ENCODE assay signal across 26 cellular contexts in genomic region chr13:49315036-49315565, GRCh38.
DNase-seq lines count a peak whose midpoint lies in the region; ATAC-seq, FAIRE-seq and TF ChIP-seq lines count a peak whose summit lies in the region.
"Had no signal": no experiment of that assay in that cellular context is flagged by ENCODE, and none has a peak within 500 bp of the region (broad histone marks: within the 10 kb centered on the region; RNA-seq: fewer than 3 reads in every experiment).

No MANE protein-coding gene starts in this region.

- TF ChIP-seq CTCF in left ventricle myocardium inferior (IDR thresholded peaks at IDR 0.05; ENCODE audit: borderline replicate concordance) = no peak
- no peak for TF ChIP-seq CTCF in K562 (IDR thresholded peaks at IDR 0.05 in 2 of 3, conservative IDR thresholded peaks at IDR 0.05 in 1 of 3; ENCODE audit: insufficient read depth in 2 of 3, low read depth in 1 of 3, low read length in 3 of 3)
- TF ChIP-seq CTCF in lower lobe of right lung (IDR thresholded peaks at IDR 0.05) = no peak
- TF ChIP-seq CTCF in vagina (IDR thresholded peaks at IDR 0.05) = no peak

- no peaks in the 10 kb centered on the region for H3K27me3 ChIP-seq in left ventricle myocardium inferior (ENCODE audit: low read depth)
- H3K27me3 ChIP-seq in K562 (ENCODE audit: control insufficient read depth in 2 of 2, insufficient read depth in 2 of 2, low read length in 2 of 2) = no peaks in the 10 kb centered on the region
- H3K27me3 ChIP-seq in lower lobe of right lung (ENCODE audit: low read depth) = no peaks in the 10 kb centered on the region
- no peaks in the 10 kb centered on the region for H3K27me3 ChIP-seq in vagina
- H3K27me3 ChIP-seq: BLaER1, hepatocyte had no signal

- in situ Hi-C loops in K562 (cut with MboI) = no loop called here

- CTCF ChIA-PET in K562 (lab: Yijun Ruan, JAX; ENCODE audit: low intra/inter-chr PET ratio) = no interaction called here

- H3K36me3 ChIP-seq in left ventricle myocardium inferior = peaks cover 12% of the 10 kb centered on the region
- no peaks in the 10 kb centered on the region; the same call in 2 of the 3 replicates for H3K36me3 ChIP-seq in K562 (ENCODE audit: control insufficient read depth, insufficient read depth, low read length)
- H3K36me3 ChIP-seq in lower lobe of right lung = peaks cover 4% of the 10 kb centered on the region
- no peaks in the 10 kb centered on the region for H3K36me3 ChIP-seq in vagina

- 81% methylated on average over 3 of the region's 3 CpGs for WGBS in K562 (ENCODE audit: insufficient coverage, low coverage, missing lambda C conversion rate)

- FAIRE-seq in K562 (lab: Jason Lieb, UNC) = no peak
- FAIRE-seq: A204.1, GM18507, islet of Langerhans had no signal

- POLR2A ChIA-PET in K562 (lab: Yijun Ruan, JAX) = interaction anchor here (0.9 kb wide), 1 partner anchor 53 kb away, joined by 3 read pairs; no protein-coding TSS in a partner anchor

- H3K9me1 ChIP-seq in K562 (ENCODE audit: control insufficient read depth, insufficient read depth, low read length) = no peaks in the 10 kb centered on the region

- no peak for DNase-seq in left ventricle myocardium inferior
- no peak for DNase-seq in Right ventricle myocardium inferior (ENCODE audit: missing footprints)
- DNase-seq in K562 (ENCODE audit: extremely low read depth in 1 of 4, low spot score in 3 of 4) = no peak
- DNase-seq in lower lobe of right lung = no peak
- peak in 1 of 2 donors; percentile 44 for DNase-seq in vagina (ENCODE audit: extremely low spot score in 2 of 2)
- DNase-seq in DMS153 (lab: John Stamatoyannopoulos, UW) = no peak
- no peak for DNase-seq in GM19240 (ENCODE audit: insufficient read length, low spot score)
- DNase-seq: activated CD8-positive, alpha-beta memory T cell treated with anti-CD3 and anti-CD28 coated beads, Interleukin-2, amount 50 U/mL, for 48 hours; activated effector memory CD4-positive, alpha-beta T cell treated with Interleukin-2 at 50 U/mL for 16 hours; aorta; Calu3; effector memory CD4-positive, alpha-beta T cell; KG1; NCI-H1092; NCI-H1930; NCI-H2227 treated with DMSO at 0.1 percent for 48 hours; NCI-H774; nucleus accumbens; stimulated activated CD8-positive, alpha-beta memory T cell treated with anti-CD3 and anti-CD28 coated beads, Interleukin-4, amount 100 ng/mL, for 48 hours had no signal

- TF ChIP-seq POLR2A in K562 (conservative IDR thresholded peaks at IDR 0.05) = no peak
- TF ChIP-seq POLR2A in vagina (IDR thresholded peaks at IDR 0.05) = no peak

- ATAC-seq in Right ventricle myocardium inferior = no peak
- ATAC-seq in K562 = no peak; the same call in 2 of the 3 replicates
- ATAC-seq in lower lobe of right lung = no peak
- no peak for ATAC-seq in HG03439 (IDR thresholded peaks at IDR 0.05; ENCODE audit: unreplicated experiment)

- no TSS peak for BruUV-seq in K562 (replicated peaks; lab: Mats Ljungman, UMichigan)

- H2AFZ ChIP-seq in K562 (ENCODE audit: low read depth, low read length) = peak overlapping the region; percentile 94; the same call in 1 of the 2 replicates
- H2AFZ ChIP-seq: hepatocyte had no signal

- H3K4me1 ChIP-seq in left ventricle myocardium inferior (peaks cover 25% of the 10 kb centered on the region), K562 (replicated peaks in 1 of 2; ENCODE audit: control insufficient read depth in 2 of 2, insufficient read depth in 2 of 2, low read length in 2 of 2) (peaks cover 0 to 30% of the 10 kb centered on the region in 2 experiments), lower lobe of right lung (peaks cover 17% of the 10 kb centered on the region), vagina (peaks cover 26% of the 10 kb centered on the region)

- no peak for TF ChIP-seq RAD21 in K562 (CRISPR knock-in tag; conservative IDR thresholded peaks at IDR 0.05 in 1 of 2, IDR thresholded peaks at IDR 0.05 in 1 of 2)

- no peak overlapping the region; a peak in 1 of 4 replicates for H3K9ac ChIP-seq in K562 (ENCODE audit: insufficient read depth in 1 of 2, low read depth in 2 of 2, low read length in 2 of 2)
- H3K9ac ChIP-seq: BLaER1 had no signal

- no peak for TF ChIP-seq EP300 in K562 (IDR thresholded peaks at IDR 0.05; ENCODE audit: low read length)

- intact Hi-C loops in left ventricle myocardium inferior (cut with micrococcal nuclease) (no loop called here), Right ventricle myocardium inferior (cut with DNase I) (no loop called here), K562 (cut with micrococcal nuclease) (no loop called here), lower lobe of right lung (cut with DNase I) (no loop called here), vagina (cut with DNase I) (no loop called here)

- H3K27ac ChIP-seq in left ventricle myocardium inferior (replicated peaks) = peak overlapping the region; percentile 66
- H3K27ac ChIP-seq in K562 (ENCODE audit: extremely low read depth, low read depth, low read length) = peak overlapping the region; percentile 66; the same call in 2 of the 3 replicates
- H3K27ac ChIP-seq in lower lobe of right lung = peak overlapping the region; percentile 15
- H3K27ac ChIP-seq in vagina = peak overlapping the region; percentile 86
- H3K27ac ChIP-seq: BLaER1 had no signal

- H3K9me3 ChIP-seq in left ventricle myocardium inferior (replicated peaks) (no peaks in the 10 kb centered on the region), K562 (replicated peaks; ENCODE audit: control insufficient read depth, insufficient read depth, low read depth, low read length) (no peaks in the 10 kb centered on the region), lower lobe of right lung (no peaks in the 10 kb centered on the region), vagina (no peaks in the 10 kb centered on the region)
- H3K9me3 ChIP-seq: BLaER1 had no signal

- H4K20me1 ChIP-seq in K562 (replicated peaks; ENCODE audit: control insufficient read depth, insufficient read depth, low read length) = no peaks in the 10 kb centered on the region
- H4K20me1 ChIP-seq: BLaER1 had no signal

- H3K4me3 ChIP-seq in left ventricle myocardium inferior (no peak overlapping the region), K562 (no peak overlapping the region), lower lobe of right lung (no peak overlapping the region), vagina (no peak overlapping the region)
- H3K4me3 ChIP-seq: BLaER1, hepatocyte, lung had no signal

- H3K4me2 ChIP-seq in K562 (ENCODE audit: insufficient read depth, low read length) = no peak overlapping the region
- H3K4me2 ChIP-seq: BLaER1 had no signal

- no peaks in the 10 kb centered on the region for H3K79me2 ChIP-seq in K562 (ENCODE audit: control insufficient read depth, insufficient read depth, low read length)
- H3K79me2 ChIP-seq: hepatocyte had no signal

TF ChIP-seq in K562, 482 proteins besides CTCF, POLR2A, EP300 and RAD21:
- no peak for TF ChIP-seq GTF2E2 (tag; IDR thresholded peaks at IDR 0.05)
- peak; percentile 65 for TF ChIP-seq NR2C1 (IDR thresholded peaks at IDR 0.05)
- peak; percentile 64 for TF ChIP-seq NR2C1 (tag; IDR thresholded peaks at IDR 0.05)

Comparison
In these comparisons a context has a peak if more than half of its experiments do, and no peak if none do; other contexts are left out.
1. H3K27ac ChIP-seq: peak in every context shown above with its lines; median percentile 86 in vagina; 66 in left ventricle myocardium inferior; 66 in K562; 15 in lower lobe of right lung.